In genomic region chr6:114626226-114626625, GRCh38 we compare ENCODE assay signal across 3 cellular contexts.
A peak's percentile ranks its signal among the peaks of the same experiment; 100 is the strongest.
DNase-seq lines count a peak whose midpoint lies in the region; ATAC-seq, FAIRE-seq and TF ChIP-seq lines count a peak whose summit lies in the region.
"Not testable (repeated sequence)": the region's sequence is repeated elsewhere in the genome, so short reads cannot be mapped to it uniquely, and the experiment has no call there.

No MANE protein-coding gene starts in this region.

- not testable (repeated sequence) for H3K14ac ChIP-seq in H1 (ENCODE audit: insufficient read length)

- H3K79me2 ChIP-seq in K562 (ENCODE audit: control insufficient read depth, insufficient read depth, low read length); H1 (ENCODE audit: control insufficient read depth in 1 of 2, insufficient read depth in 2 of 2, low read length in 2 of 2): not testable (repeated sequence)

- not testable (repeated sequence) for H2BK120ac ChIP-seq in H1 (replicated peaks; ENCODE audit: low read depth, low read length)

- TF ChIP-seq POLR2A in K562 (conservative IDR thresholded peaks at IDR 0.05); H1 (IDR thresholded peaks at IDR 0.05; ENCODE audit: control extremely low read depth in 1 of 2, low read depth in 2 of 2, low read length in 2 of 2): not testable (repeated sequence)

- not testable (repeated sequence) for H3K27me3 ChIP-seq in K562 (ENCODE audit: control insufficient read depth in 2 of 2, insufficient read depth in 2 of 2, low read length in 2 of 2); H1 (replicated peaks in 1 of 4; ENCODE audit: control insufficient read depth in 3 of 4, extremely low read depth in 1 of 4, insufficient read depth in 3 of 4, low read length in 3 of 4)

- not testable (repeated sequence) for H4K5ac ChIP-seq in H1 (ENCODE audit: insufficient read length, low read depth, low read length)

- in situ Hi-C loops in K562 (cut with MboI): not testable (repeated sequence)

- 0% methylated on average over 1 of the region's 1 CpG for WGBS in K562 (ENCODE audit: insufficient coverage, low coverage, missing lambda C conversion rate)
- WGBS in H1 (ENCODE audit: extremely low coverage in 1 of 2, insufficient coverage in 1 of 2, insufficient read length in 1 of 2, insufficient replicate concordance in 2 of 2, low coverage in 1 of 2, low lambda C conversion rate in 2 of 2, missing lambda C conversion rate in 1 of 2), 2 experiments: 90% methylated on average over 1 of the region's 1 CpG; no CpG with 5 or more reads in 1 of the 2 experiments

- not testable (repeated sequence) for H4K8ac ChIP-seq in H1 (ENCODE audit: extremely low read depth, insufficient read depth, low read length)

- H3K4me2 ChIP-seq in K562 (ENCODE audit: insufficient read depth, low read length); H1 (ENCODE audit: insufficient read depth in 1 of 2, low read depth in 2 of 2, low read length in 2 of 2): not testable (repeated sequence)

- not testable (repeated sequence) for H2BK20ac ChIP-seq in H1 (ENCODE audit: low read length)

- not testable (repeated sequence) for H3K23me2 ChIP-seq in H1 (ENCODE audit: low read depth, low read length)

- H2AFZ ChIP-seq in K562 (ENCODE audit: low read depth, low read length); H1 (ENCODE audit: low read length): not testable (repeated sequence)

- H3K27ac ChIP-seq in HEK293 (ENCODE audit: extremely low read depth, low read depth, low read length); K562 (ENCODE audit: extremely low read depth, low read depth, low read length); H1 (ENCODE audit: low read depth, low read length): not testable (repeated sequence)

- not testable (repeated sequence) for H3K4me3 ChIP-seq in HEK293 (ENCODE audit: low read depth, low read length); K562; H1 (ENCODE audit: extremely low read depth in 1 of 4, insufficient read depth in 2 of 4, low read depth in 3 of 4, low read length in 4 of 4)

- TF ChIP-seq RAD21 in K562 (CRISPR knock-in tag; conservative IDR thresholded peaks at IDR 0.05 in 1 of 2, IDR thresholded peaks at IDR 0.05 in 1 of 2); H1 (IDR thresholded peaks at IDR 0.05 in 1 of 2, conservative IDR thresholded peaks at IDR 0.05 in 1 of 2; ENCODE audit: low read depth in 2 of 2, low read length in 2 of 2): not testable (repeated sequence)

- not testable (repeated sequence) for TF ChIP-seq EP300 in K562 (IDR thresholded peaks at IDR 0.05; ENCODE audit: low read length); H1 (IDR thresholded peaks at IDR 0.05; ENCODE audit: borderline replicate concordance in 1 of 2, low read depth in 2 of 2, low read length in 2 of 2)

- not testable (repeated sequence) for H4K91ac ChIP-seq in H1 (replicated peaks; ENCODE audit: insufficient read length, low read length)

- CTCF ChIA-PET in HEK293 (lab: Yijun Ruan, JAX); K562 (lab: Yijun Ruan, JAX; ENCODE audit: low intra/inter-chr PET ratio); H1 (lab: Charles Lee; ENCODE audit: partially characterized antibody): not testable (repeated sequence)

- H3K79me1 ChIP-seq in H1 (ENCODE audit: low read depth, low read length): not testable (repeated sequence)

- POLR2A ChIA-PET in HEK293 (lab: Yijun Ruan, JAX); H1 (lab: Charles Lee; ENCODE audit: partially characterized antibody): not testable (repeated sequence)
- POLR2A ChIA-PET in K562 (lab: Yijun Ruan, JAX): interaction anchor here (0.6 kb wide), 1 partner anchor 771 kb away, joined by 3 read pairs; no protein-coding TSS in a partner anchor

- not testable (repeated sequence) for H3K9ac ChIP-seq in K562 (ENCODE audit: insufficient read depth in 1 of 2, low read depth in 2 of 2, low read length in 2 of 2); H1 (replicated peaks in 1 of 4; ENCODE audit: extremely low read depth in 1 of 4, low read depth in 3 of 4, low read length in 3 of 4)

- H3K18ac ChIP-seq in H1 (ENCODE audit: extremely low read depth, low read length): not testable (repeated sequence)

- not testable (repeated sequence) for FAIRE-seq in K562 (lab: Jason Lieb, UNC); H1 (lab: Jason Lieb, UNC)

- not testable (repeated sequence) for H4K20me1 ChIP-seq in K562 (replicated peaks; ENCODE audit: control insufficient read depth, insufficient read depth, low read length); H1 (replicated peaks in 1 of 2; ENCODE audit: control insufficient read depth in 1 of 2, insufficient read depth in 2 of 2, low read length in 2 of 2)

- TF ChIP-seq CTCF in HEK293 (tag by site-specific recombination; IDR thresholded peaks at IDR 0.05); K562 (IDR thresholded peaks at IDR 0.05 in 2 of 3, conservative IDR thresholded peaks at IDR 0.05 in 1 of 3; ENCODE audit: insufficient read depth in 2 of 3, low read depth in 1 of 3, low read length in 3 of 3); H1 (IDR thresholded peaks at IDR 0.05; ENCODE audit: control extremely low read depth in 1 of 3, insufficient read depth in 1 of 3, low read depth in 1 of 3, low read length in 3 of 3): not testable (repeated sequence)

- intact Hi-C loops in K562 (cut with micrococcal nuclease): not testable (repeated sequence)

- not testable (repeated sequence) for H3K23ac ChIP-seq in H1 (ENCODE audit: insufficient read length)

- not testable (repeated sequence) for DNase-seq in K562 (ENCODE audit: extremely low read depth in 1 of 4, low spot score in 3 of 4); H1 (ENCODE audit: low read depth in 1 of 2, low spot score in 2 of 2)

- H3K4ac ChIP-seq in H1 (replicated peaks; ENCODE audit: insufficient read length, low read depth, low read length): not testable (repeated sequence)

- H3K9me1 ChIP-seq in K562 (ENCODE audit: control insufficient read depth, insufficient read depth, low read length): not testable (repeated sequence)

- not testable (repeated sequence) for ATAC-seq in K562

- not testable (repeated sequence) for H3K56ac ChIP-seq in H1 (replicated peaks; ENCODE audit: insufficient read length, low read depth, low read length)

- H2AK5ac ChIP-seq in H1 (ENCODE audit: low read depth, low read length): not testable (repeated sequence)

- H3K36me3 ChIP-seq in HEK293 (ENCODE audit: control insufficient read depth in 2 of 2, insufficient read depth in 1 of 2, low read length in 2 of 2); K562 (ENCODE audit: control insufficient read depth, insufficient read depth, low read length); H1 (ENCODE audit: control insufficient read depth in 2 of 4, insufficient read depth in 4 of 4, low read length in 3 of 4): not testable (repeated sequence)

- not testable (repeated sequence) for H2BK15ac ChIP-seq in H1 (ENCODE audit: low read length)

- not testable (repeated sequence) for H3K4me1 ChIP-seq in HEK293 (ENCODE audit: control insufficient read depth, insufficient read depth, low read length); K562 (replicated peaks in 1 of 2; ENCODE audit: control insufficient read depth in 2 of 2, insufficient read depth in 2 of 2, low read length in 2 of 2); H1 (replicated peaks in 1 of 4; ENCODE audit: control insufficient read depth in 3 of 4, insufficient read depth in 4 of 4, low read length in 3 of 4)

- H3K9me3 ChIP-seq in HEK293 (ENCODE audit: control insufficient read depth, insufficient read depth, low read depth, low read length); K562 (replicated peaks; ENCODE audit: control insufficient read depth, insufficient read depth, low read depth, low read length); H1 (ENCODE audit: insufficient read depth in 2 of 2, low read depth in 1 of 2, low read length in 1 of 2): not testable (repeated sequence)

- not testable (repeated sequence) for H2BK12ac ChIP-seq in H1 (ENCODE audit: low read depth, low read length)

- not testable (repeated sequence) for H2BK5ac ChIP-seq in H1 (ENCODE audit: low read depth, low read length)

- not testable (repeated sequence) for BruUV-seq in K562 (replicated peaks; lab: Mats Ljungman, UMichigan)

TF ChIP-seq in HEK293, 187 proteins besides CTCF, POLR2A, EP300 and RAD21 (continues in another document):
- peak; percentile 84 for TF ChIP-seq ZNF146 (tag by site-specific recombination; IDR thresholded peaks at IDR 0.05)

TF ChIP-seq in K562, 482 proteins besides CTCF, POLR2A, EP300 and RAD21:
- TF ChIP-seq ZNF146 (CRISPR knock-in tag; IDR thresholded peaks at IDR 0.05; ENCODE audit: unreplicated experiment): peak; percentile 77
TF ChIP-seq in K562: peak in this region for 1; not testable (repeated sequence) for 481.

TF ChIP-seq in H1, 55 proteins besides CTCF, POLR2A, EP300 and RAD21:
- peak; percentile 49; the same call in 1 of the 2 replicates for TF ChIP-seq KDM1A (IDR thresholded peaks at IDR 0.05; ENCODE audit: borderline replicate concordance, low read length)
